In genomic region chr6:96931198-96931597, GRCh38 we compare ENCODE assay signal across 2 cellular contexts.
TF ChIP-seq lines count a peak whose summit lies in the region.

No MANE protein-coding gene starts in this region.

TF ChIP-seq in GM23338, 12 proteins besides CTCF, POLR2A, EP300 and RAD21 (continued from another document):
- TF ChIP-seq, protein P1, sequence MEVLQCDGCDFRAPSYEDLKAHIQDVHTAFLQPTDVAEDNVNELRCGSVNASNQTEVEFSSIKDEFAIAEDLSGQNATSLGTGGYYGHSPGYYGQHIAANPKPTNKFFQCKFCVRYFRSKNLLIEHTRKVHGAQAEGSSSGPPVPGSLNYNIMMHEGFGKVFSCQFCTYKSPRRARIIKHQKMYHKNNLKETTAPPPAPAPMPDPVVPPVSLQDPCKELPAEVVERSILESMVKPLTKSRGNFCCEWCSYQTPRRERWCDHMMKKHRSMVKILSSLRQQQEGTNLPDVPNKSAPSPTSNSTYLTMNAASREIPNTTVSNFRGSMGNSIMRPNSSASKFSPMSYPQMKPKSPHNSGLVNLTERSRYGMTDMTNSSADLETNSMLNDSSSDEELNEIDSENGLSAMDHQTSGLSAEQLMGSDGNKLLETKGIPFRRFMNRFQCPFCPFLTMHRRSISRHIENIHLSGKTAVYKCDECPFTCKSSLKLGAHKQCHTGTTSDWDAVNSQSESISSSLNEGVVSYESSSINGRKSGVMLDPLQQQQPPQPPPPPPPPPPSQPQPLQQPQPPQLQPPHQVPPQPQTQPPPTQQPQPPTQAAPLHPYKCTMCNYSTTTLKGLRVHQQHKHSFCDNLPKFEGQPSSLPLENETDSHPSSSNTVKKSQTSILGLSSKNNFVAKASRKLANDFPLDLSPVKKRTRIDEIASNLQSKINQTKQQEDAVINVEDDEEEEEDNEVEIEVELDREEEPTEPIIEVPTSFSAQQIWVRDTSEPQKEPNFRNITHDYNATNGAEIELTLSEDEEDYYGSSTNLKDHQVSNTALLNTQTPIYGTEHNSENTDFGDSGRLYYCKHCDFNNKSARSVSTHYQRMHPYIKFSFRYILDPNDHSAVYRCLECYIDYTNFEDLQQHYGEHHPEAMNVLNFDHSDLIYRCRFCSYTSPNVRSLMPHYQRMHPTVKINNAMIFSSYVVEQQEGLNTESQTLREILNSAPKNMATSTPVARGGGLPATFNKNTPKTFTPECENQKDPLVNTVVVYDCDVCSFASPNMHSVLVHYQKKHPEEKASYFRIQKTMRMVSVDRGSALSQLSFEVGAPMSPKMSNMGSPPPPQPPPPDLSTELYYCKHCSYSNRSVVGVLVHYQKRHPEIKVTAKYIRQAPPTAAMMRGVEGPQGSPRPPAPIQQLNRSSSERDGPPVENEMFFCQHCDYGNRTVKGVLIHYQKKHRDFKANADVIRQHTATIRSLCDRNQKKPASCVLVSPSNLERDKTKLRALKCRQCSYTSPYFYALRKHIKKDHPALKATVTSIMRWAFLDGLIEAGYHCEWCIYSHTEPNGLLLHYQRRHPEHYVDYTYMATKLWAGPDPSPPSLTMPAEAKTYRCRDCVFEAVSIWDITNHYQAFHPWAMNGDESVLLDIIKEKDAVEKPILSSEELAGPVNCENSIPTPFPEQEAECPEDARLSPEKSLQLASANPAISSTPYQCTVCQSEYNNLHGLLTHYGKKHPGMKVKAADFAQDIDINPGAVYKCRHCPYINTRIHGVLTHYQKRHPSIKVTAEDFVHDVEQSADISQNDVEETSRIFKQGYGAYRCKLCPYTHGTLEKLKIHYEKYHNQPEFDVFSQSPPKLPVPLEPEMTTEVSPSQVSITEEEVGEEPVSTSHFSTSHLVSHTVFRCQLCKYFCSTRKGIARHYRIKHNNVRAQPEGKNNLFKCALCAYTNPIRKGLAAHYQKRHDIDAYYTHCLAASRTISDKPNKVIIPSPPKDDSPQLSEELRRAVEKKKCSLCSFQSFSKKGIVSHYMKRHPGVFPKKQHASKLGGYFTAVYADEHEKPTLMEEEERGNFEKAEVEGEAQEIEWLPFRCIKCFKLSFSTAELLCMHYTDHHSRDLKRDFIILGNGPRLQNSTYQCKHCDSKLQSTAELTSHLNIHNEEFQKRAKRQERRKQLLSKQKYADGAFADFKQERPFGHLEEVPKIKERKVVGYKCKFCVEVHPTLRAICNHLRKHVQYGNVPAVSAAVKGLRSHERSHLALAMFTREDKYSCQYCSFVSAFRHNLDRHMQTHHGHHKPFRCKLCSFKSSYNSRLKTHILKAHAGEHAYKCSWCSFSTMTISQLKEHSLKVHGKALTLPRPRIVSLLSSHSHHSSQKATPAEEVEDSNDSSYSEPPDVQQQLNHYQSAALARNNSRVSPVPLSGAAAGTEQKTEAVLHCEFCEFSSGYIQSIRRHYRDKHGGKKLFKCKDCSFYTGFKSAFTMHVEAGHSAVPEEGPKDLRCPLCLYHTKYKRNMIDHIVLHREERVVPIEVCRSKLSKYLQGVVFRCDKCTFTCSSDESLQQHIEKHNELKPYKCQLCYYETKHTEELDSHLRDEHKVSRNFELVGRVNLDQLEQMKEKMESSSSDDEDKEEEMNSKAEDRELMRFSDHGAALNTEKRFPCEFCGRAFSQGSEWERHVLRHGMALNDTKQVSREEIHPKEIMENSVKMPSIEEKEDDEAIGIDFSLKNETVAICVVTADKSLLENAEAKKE (CRISPR knock-in tag; IDR thresholded peaks at IDR 0.05), result no peak
- no peak for TF ChIP-seq ZNF114 (CRISPR knock-in tag; IDR thresholded peaks at IDR 0.05)
- no peak for TF ChIP-seq ZNF331 (CRISPR knock-in tag; IDR thresholded peaks at IDR 0.05; ENCODE audit: low read depth)
- TF ChIP-seq, protein P2, sequence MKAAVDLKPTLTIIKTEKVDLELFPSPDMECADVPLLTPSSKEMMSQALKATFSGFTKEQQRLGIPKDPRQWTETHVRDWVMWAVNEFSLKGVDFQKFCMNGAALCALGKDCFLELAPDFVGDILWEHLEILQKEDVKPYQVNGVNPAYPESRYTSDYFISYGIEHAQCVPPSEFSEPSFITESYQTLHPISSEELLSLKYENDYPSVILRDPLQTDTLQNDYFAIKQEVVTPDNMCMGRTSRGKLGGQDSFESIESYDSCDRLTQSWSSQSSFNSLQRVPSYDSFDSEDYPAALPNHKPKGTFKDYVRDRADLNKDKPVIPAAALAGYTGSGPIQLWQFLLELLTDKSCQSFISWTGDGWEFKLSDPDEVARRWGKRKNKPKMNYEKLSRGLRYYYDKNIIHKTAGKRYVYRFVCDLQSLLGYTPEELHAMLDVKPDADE (IDR thresholded peaks at IDR 0.05), result no peak

TF ChIP-seq in K562, 482 proteins besides CTCF, POLR2A, EP300 and RAD21 (continued from another document):
- TF ChIP-seq HMGXB4 (CRISPR knock-in tag; IDR thresholded peaks at IDR 0.05) (no peak), FUS (optimal IDR thresholded peaks at IDR 0.05; ENCODE audit: low read depth, low read length) (no peak), SMC3 (conservative IDR thresholded peaks at IDR 0.05; ENCODE audit: insufficient read depth, low read depth, low read length) (no peak), TBL1XR1 (IDR thresholded peaks at IDR 0.05; ENCODE audit: low read length in 2 of 2) (no peak), CEBPG (CRISPR knock-in tag; IDR thresholded peaks at IDR 0.05) (no peak), CEBPG (tag; conservative IDR thresholded peaks at IDR 0.05 in 1 of 2, IDR thresholded peaks at IDR 0.05 in 1 of 2) (no peak)
- TF ChIP-seq, protein P3, sequence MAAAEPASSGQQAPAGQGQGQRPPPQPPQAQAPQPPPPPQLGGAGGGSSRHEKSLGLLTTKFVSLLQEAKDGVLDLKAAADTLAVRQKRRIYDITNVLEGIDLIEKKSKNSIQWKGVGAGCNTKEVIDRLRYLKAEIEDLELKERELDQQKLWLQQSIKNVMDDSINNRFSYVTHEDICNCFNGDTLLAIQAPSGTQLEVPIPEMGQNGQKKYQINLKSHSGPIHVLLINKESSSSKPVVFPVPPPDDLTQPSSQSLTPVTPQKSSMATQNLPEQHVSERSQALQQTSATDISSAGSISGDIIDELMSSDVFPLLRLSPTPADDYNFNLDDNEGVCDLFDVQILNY (CRISPR knock-in tag; IDR thresholded peaks at IDR 0.05), result no peak
